ENCODE assay signal across 2 cellular contexts in genomic region chr9:97759611-97760288, GRCh38.
A peak's percentile ranks its signal among the peaks of the same experiment; 100 is the strongest.
TF ChIP-seq lines count a peak whose summit lies in the region.

No MANE protein-coding gene starts in this region.

TF ChIP-seq in H1, 55 proteins besides CTCF, POLR2A, EP300 and RAD21:
- TF ChIP-seq SIX5 (IDR thresholded peaks at IDR 0.05; ENCODE audit: low read depth, low read length), result no peak
- TF ChIP-seq CBX5 (IDR thresholded peaks at IDR 0.05; ENCODE audit: low read depth, low read length), result no peak
- TF ChIP-seq CHD2 (IDR thresholded peaks at IDR 0.05; ENCODE audit: low read length), result no peak
- no peak for TF ChIP-seq CHD7 (IDR thresholded peaks at IDR 0.05; ENCODE audit: insufficient replicate concordance, low read length)
- TF ChIP-seq E2F6 (IDR thresholded peaks at IDR 0.05), result no peak
- TF ChIP-seq RFX5 (IDR thresholded peaks at IDR 0.05; ENCODE audit: borderline replicate concordance, low read depth, low read length), result no peak
- no peak for TF ChIP-seq ZNF274 (IDR thresholded peaks at IDR 0.05; ENCODE audit: borderline replicate concordance, extremely low read depth, low read length)
- TF ChIP-seq POLR2AphosphoS5 (IDR thresholded peaks at IDR 0.05; ENCODE audit: low read depth, low read length), result no peak
- TF ChIP-seq NANOG (IDR thresholded peaks at IDR 0.05; ENCODE audit: insufficient read depth, low read depth, low read length, poor library complexity, severe bottlenecking), result no peak
- no peak for TF ChIP-seq HDAC2 (IDR thresholded peaks at IDR 0.05; ENCODE audit: borderline replicate concordance in 1 of 2, low read depth in 2 of 2, low read length in 2 of 2)
- no peak for TF ChIP-seq CBX8 (IDR thresholded peaks at IDR 0.05; ENCODE audit: borderline replicate concordance, low read depth, low read length)
- no peak for TF ChIP-seq TCF12 (IDR thresholded peaks at IDR 0.05; ENCODE audit: low read depth, low read length)
- no peak for TF ChIP-seq TBP (IDR thresholded peaks at IDR 0.05; ENCODE audit: low read depth, low read length)
- no peak for TF ChIP-seq SIRT6 (IDR thresholded peaks at IDR 0.05; ENCODE audit: low read length)
- TF ChIP-seq SP1 (IDR thresholded peaks at IDR 0.05; ENCODE audit: low read depth, low read length), result no peak
- no peak for TF ChIP-seq NRF1 (IDR thresholded peaks at IDR 0.05; ENCODE audit: low read depth, low read length)

TF ChIP-seq in liver, 16 proteins besides CTCF, POLR2A, EP300 and RAD21:
- TF ChIP-seq EGR1 (IDR thresholded peaks at IDR 0.05; ENCODE audit: low read depth in 2 of 2) (no peak), YY1 (IDR thresholded peaks at IDR 0.05) (peak; percentile 63), ZBTB33 (IDR thresholded peaks at IDR 0.05) (no peak), RXRA (IDR thresholded peaks at IDR 0.05) (peak; percentile 71 to 76), GABPA (IDR thresholded peaks at IDR 0.05 in 1 of 2, conservative IDR thresholded peaks at IDR 0.05 in 1 of 2) (peak in 1 of 2 donors; percentile 14), TAF1 (conservative IDR thresholded peaks at IDR 0.05) (peak; percentile 85), JUND (IDR thresholded peaks at IDR 0.05) (peak; percentile 67 to 80), HNF4G (IDR thresholded peaks at IDR 0.05) (peak; percentile 88), FOXA1 (IDR thresholded peaks at IDR 0.05) (peak; percentile 26), ATF3 (IDR thresholded peaks at IDR 0.05) (peak; percentile 36), HNF4A (conservative IDR thresholded peaks at IDR 0.05) (peak; percentile 98 to 99), REST (IDR thresholded peaks at IDR 0.05) (peak; percentile 72), NR2F2 (IDR thresholded peaks at IDR 0.05) (no peak), MAX (IDR thresholded peaks at IDR 0.05) (peak; percentile 57), SP1 (IDR thresholded peaks at IDR 0.05) (peak; percentile 97), FOXA2 (IDR thresholded peaks at IDR 0.05) (no peak)
